Comparison of ENCODE assay signal across 2 cellular contexts in genomic region chr12:23930599-23930998, GRCh38.
TF ChIP-seq lines count a peak whose summit lies in the region.

No MANE protein-coding gene starts in this region.

TF ChIP-seq in HepG2, 621 proteins besides CTCF, POLR2A, EP300 and RAD21:
- TF ChIP-seq RBM22 (optimal IDR thresholded peaks at IDR 0.05; ENCODE audit: low read length) (peak; percentile 80), ZBTB14 (CRISPR knock-in tag; IDR thresholded peaks at IDR 0.05) (no peak)
TF ChIP-seq in HepG2: peak in this region for 1.

TF ChIP-seq in GM12878, 131 proteins besides CTCF, POLR2A, EP300 and RAD21:
- no peak for TF ChIP-seq ZNF687 (IDR thresholded peaks at IDR 0.05)
- TF ChIP-seq SMAD1 (IDR thresholded peaks at IDR 0.05; ENCODE audit: low read depth, partially characterized antibody), result no peak
- TF ChIP-seq LARP7 (IDR thresholded peaks at IDR 0.05), result no peak
- TF ChIP-seq MYC (IDR thresholded peaks at IDR 0.05; ENCODE audit: insufficient read depth, insufficient read length, insufficient replicate concordance, low read length, severe bottlenecking), result no peak
- TF ChIP-seq KDM1A (IDR thresholded peaks at IDR 0.05; ENCODE audit: borderline replicate concordance), result no peak
- no peak for TF ChIP-seq EED (IDR thresholded peaks at IDR 0.05; ENCODE audit: low read depth)
- TF ChIP-seq POLR2AphosphoS2 (IDR thresholded peaks at IDR 0.05; ENCODE audit: low read depth, low read length), result no peak
- TF ChIP-seq MTA3 (IDR thresholded peaks at IDR 0.05; ENCODE audit: borderline replicate concordance, low read length), result no peak
- TF ChIP-seq NR2C1 (IDR thresholded peaks at IDR 0.05), result no peak
- TF ChIP-seq ZBTB40 (IDR thresholded peaks at IDR 0.05; ENCODE audit: borderline replicate concordance), result no peak
- no peak for TF ChIP-seq MAX (IDR thresholded peaks at IDR 0.05; ENCODE audit: low read depth, low read length)
- TF ChIP-seq KLF5 (IDR thresholded peaks at IDR 0.05; ENCODE audit: partially characterized antibody), result no peak
- TF ChIP-seq POLR2AphosphoS5 (IDR thresholded peaks at IDR 0.05; ENCODE audit: low read length), result no peak
